1 cellular context compared by ENCODE assay signal in the genomic region with DNA sequence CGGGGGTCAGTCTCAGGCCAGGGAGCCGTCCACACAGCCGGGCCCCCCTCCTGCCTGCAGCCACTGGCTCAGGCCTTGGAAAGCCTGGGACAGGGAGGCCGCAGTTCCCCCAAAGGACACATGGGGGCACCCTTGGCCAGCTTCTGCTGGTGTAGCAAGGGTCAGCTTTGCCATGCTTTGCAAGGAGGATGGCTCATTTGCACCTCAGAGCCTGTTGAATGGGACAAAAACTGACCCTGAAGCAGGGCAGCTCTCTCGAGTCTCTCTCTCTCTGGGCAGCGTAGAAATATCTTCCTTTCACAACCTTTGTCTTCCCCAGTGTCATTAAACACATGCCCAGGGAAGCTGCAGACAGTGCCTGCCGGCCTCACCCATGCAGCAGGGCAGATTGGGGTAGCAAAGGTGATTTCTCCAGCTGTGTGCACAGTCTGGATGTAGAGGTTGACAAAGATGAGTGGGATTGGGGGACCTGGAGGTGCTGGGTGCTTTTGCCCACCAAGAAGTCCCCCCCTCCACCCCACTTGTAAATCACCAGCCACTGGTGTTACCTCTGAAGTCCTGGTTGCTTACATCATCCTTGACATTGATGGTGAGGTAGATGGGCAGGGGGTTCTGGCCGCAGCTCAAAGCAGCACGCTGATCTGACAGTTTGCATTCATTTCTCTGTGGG.
TF ChIP-seq lines count a peak whose summit lies in the region.

No MANE protein-coding gene starts in this region.

TF ChIP-seq in HepG2, 621 proteins besides CTCF, POLR2A, EP300 and RAD21 (continued from another document and continues in another):
- TF ChIP-seq, protein P1, sequence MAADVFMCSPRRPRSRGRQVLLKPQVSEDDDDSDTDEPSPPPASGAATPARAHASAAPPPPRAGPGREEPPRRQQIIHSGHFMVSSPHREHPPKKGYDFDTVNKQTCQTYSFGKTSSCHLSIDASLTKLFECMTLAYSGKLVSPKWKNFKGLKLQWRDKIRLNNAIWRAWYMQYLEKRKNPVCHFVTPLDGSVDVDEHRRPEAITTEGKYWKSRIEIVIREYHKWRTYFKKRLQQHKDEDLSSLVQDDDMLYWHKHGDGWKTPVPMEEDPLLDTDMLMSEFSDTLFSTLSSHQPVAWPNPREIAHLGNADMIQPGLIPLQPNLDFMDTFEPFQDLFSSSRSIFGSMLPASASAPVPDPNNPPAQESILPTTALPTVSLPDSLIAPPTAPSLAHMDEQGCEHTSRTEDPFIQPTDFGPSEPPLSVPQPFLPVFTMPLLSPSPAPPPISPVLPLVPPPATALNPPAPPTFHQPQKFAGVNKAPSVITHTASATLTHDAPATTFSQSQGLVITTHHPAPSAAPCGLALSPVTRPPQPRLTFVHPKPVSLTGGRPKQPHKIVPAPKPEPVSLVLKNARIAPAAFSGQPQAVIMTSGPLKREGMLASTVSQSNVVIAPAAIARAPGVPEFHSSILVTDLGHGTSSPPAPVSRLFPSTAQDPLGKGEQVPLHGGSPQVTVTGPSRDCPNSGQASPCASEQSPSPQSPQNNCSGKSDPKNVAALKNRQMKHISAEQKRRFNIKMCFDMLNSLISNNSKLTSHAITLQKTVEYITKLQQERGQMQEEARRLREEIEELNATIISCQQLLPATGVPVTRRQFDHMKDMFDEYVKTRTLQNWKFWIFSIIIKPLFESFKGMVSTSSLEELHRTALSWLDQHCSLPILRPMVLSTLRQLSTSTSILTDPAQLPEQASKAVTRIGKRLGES (CRISPR knock-in tag; IDR thresholded peaks at IDR 0.05; ENCODE audit: borderline replicate concordance), result no peak
- TF ChIP-seq KDM2A (CRISPR knock-in tag; IDR thresholded peaks at IDR 0.05; ENCODE audit: borderline replicate concordance, low read depth), result peak; percentile 57; the same call in 1 of the 2 replicates
- 0 out of 2 replicates have a peak, but pooled peaks have one; percentile 14 for TF ChIP-seq MED1 (CRISPR knock-in tag; IDR thresholded peaks at IDR 0.05)
- TF ChIP-seq, protein P2, sequence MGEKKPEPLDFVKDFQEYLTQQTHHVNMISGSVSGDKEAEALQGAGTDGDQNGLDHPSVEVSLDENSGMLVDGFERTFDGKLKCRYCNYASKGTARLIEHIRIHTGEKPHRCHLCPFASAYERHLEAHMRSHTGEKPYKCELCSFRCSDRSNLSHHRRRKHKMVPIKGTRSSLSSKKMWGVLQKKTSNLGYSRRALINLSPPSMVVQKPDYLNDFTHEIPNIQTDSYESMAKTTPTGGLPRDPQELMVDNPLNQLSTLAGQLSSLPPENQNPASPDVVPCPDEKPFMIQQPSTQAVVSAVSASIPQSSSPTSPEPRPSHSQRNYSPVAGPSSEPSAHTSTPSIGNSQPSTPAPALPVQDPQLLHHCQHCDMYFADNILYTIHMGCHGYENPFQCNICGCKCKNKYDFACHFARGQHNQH (CRISPR knock-in tag; IDR thresholded peaks at IDR 0.05), result peak; percentile 36; the same call in 1 of the 2 replicates
- peak; percentile 21; the same call in 1 of the 2 replicates for TF ChIP-seq FOSL2 (CRISPR knock-in tag; IDR thresholded peaks at IDR 0.05)
- TF ChIP-seq NKX3-1 (CRISPR knock-in tag; IDR thresholded peaks at IDR 0.05), result no peak
- no peak for TF ChIP-seq ZNF224 (CRISPR knock-in tag; IDR thresholded peaks at IDR 0.05)
- peak; percentile 51 for TF ChIP-seq XRCC5 (optimal IDR thresholded peaks at IDR 0.05; ENCODE audit: low read length)
- TF ChIP-seq, protein P3, sequence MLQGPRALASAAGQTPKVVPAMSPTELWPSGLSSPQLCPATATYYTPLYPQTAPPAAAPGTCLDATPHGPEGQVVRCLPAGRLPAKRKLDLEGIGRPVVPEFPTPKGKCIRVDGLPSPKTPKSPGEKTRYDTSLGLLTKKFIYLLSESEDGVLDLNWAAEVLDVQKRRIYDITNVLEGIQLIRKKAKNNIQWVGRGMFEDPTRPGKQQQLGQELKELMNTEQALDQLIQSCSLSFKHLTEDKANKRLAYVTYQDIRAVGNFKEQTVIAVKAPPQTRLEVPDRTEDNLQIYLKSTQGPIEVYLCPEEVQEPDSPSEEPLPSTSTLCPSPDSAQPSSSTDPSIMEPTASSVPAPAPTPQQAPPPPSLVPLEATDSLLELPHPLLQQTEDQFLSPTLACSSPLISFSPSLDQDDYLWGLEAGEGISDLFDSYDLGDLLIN (CRISPR knock-in tag; IDR thresholded peaks at IDR 0.05; ENCODE audit: borderline replicate concordance), result 0 out of 2 replicates have a peak, but pooled peaks have one; percentile 58
- TF ChIP-seq ZNF773 (CRISPR knock-in tag; IDR thresholded peaks at IDR 0.05; ENCODE audit: borderline replicate concordance), result no peak
- TF ChIP-seq, protein P4, sequence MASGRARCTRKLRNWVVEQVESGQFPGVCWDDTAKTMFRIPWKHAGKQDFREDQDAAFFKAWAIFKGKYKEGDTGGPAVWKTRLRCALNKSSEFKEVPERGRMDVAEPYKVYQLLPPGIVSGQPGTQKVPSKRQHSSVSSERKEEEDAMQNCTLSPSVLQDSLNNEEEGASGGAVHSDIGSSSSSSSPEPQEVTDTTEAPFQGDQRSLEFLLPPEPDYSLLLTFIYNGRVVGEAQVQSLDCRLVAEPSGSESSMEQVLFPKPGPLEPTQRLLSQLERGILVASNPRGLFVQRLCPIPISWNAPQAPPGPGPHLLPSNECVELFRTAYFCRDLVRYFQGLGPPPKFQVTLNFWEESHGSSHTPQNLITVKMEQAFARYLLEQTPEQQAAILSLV (CRISPR knock-in tag; IDR thresholded peaks at IDR 0.05; ENCODE audit: borderline replicate concordance), result 0 out of 2 replicates have a peak, but pooled peaks have one; percentile 25
- no peak for TF ChIP-seq ZNF678 (CRISPR knock-in tag; IDR thresholded peaks at IDR 0.05)
- no peak for TF ChIP-seq SMAD3 (CRISPR knock-in tag; IDR thresholded peaks at IDR 0.05)
- peak; percentile 74 for TF ChIP-seq SMC3 (IDR thresholded peaks at IDR 0.05; ENCODE audit: low read length)
- no peak for TF ChIP-seq ZNF598 (CRISPR knock-in tag; IDR thresholded peaks at IDR 0.05; ENCODE audit: borderline replicate concordance)
- no peak for TF ChIP-seq ZNF691 (CRISPR knock-in tag; IDR thresholded peaks at IDR 0.05; ENCODE audit: borderline replicate concordance, low read depth)
- TF ChIP-seq CBFB (CRISPR knock-in tag; IDR thresholded peaks at IDR 0.05), result no peak
- TF ChIP-seq, protein P5, sequence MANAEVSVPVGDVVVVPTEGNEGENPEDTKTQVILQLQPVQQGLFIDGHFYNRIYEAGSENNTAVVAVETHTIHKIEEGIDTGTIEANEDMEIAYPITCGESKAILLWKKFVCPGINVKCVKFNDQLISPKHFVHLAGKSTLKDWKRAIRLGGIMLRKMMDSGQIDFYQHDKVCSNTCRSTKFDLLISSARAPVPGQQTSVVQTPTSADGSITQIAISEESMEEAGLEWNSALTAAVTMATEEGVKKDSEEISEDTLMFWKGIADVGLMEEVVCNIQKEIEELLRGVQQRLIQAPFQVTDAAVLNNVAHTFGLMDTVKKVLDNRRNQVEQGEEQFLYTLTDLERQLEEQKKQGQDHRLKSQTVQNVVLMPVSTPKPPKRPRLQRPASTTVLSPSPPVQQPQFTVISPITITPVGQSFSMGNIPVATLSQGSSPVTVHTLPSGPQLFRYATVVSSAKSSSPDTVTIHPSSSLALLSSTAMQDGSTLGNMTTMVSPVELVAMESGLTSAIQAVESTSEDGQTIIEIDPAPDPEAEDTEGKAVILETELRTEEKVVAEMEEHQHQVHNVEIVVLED (CRISPR knock-in tag; IDR thresholded peaks at IDR 0.05; ENCODE audit: borderline replicate concordance), result no peak
- TF ChIP-seq ZNF550 (CRISPR knock-in tag; IDR thresholded peaks at IDR 0.05; ENCODE audit: borderline replicate concordance), result no peak
- TF ChIP-seq ZNF7 (CRISPR knock-in tag; IDR thresholded peaks at IDR 0.05), result no peak
- TF ChIP-seq PITX1 (CRISPR knock-in tag; IDR thresholded peaks at IDR 0.05), result peak; percentile 41; the same call in 1 of the 2 replicates
- TF ChIP-seq, protein P6, sequence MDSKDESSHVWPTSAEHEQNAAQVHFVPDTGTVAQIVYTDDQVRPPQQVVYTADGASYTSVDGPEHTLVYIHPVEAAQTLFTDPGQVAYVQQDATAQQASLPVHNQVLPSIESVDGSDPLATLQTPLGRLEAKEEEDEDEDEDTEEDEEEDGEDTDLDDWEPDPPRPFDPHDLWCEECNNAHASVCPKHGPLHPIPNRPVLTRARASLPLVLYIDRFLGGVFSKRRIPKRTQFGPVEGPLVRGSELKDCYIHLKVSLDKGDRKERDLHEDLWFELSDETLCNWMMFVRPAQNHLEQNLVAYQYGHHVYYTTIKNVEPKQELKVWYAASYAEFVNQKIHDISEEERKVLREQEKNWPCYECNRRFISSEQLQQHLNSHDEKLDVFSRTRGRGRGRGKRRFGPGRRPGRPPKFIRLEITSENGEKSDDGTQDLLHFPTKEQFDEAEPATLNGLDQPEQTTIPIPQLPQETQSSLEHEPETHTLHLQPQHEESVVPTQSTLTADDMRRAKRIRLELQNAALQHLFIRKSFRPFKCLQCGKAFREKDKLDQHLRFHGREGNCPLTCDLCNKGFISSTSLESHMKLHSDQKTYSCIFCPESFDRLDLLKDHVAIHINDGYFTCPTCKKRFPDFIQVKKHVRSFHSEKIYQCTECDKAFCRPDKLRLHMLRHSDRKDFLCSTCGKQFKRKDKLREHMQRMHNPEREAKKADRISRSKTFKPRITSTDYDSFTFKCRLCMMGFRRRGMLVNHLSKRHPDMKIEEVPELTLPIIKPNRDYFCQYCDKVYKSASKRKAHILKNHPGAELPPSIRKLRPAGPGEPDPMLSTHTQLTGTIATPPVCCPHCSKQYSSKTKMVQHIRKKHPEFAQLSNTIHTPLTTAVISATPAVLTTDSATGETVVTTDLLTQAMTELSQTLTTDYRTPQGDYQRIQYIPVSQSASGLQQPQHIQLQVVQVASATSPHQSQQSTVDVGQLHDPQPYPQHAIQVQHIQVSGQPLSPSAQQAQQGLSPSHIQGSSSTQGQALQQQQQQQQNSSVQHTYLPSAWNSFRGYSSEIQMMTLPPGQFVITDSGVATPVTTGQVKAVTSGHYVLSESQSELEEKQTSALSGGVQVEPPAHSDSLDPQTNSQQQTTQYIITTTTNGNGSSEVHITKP (CRISPR knock-in tag; IDR thresholded peaks at IDR 0.05; ENCODE audit: low read depth), result 0 out of 2 replicates have a peak, but pooled peaks have one; percentile 15
- TF ChIP-seq, protein P7, sequence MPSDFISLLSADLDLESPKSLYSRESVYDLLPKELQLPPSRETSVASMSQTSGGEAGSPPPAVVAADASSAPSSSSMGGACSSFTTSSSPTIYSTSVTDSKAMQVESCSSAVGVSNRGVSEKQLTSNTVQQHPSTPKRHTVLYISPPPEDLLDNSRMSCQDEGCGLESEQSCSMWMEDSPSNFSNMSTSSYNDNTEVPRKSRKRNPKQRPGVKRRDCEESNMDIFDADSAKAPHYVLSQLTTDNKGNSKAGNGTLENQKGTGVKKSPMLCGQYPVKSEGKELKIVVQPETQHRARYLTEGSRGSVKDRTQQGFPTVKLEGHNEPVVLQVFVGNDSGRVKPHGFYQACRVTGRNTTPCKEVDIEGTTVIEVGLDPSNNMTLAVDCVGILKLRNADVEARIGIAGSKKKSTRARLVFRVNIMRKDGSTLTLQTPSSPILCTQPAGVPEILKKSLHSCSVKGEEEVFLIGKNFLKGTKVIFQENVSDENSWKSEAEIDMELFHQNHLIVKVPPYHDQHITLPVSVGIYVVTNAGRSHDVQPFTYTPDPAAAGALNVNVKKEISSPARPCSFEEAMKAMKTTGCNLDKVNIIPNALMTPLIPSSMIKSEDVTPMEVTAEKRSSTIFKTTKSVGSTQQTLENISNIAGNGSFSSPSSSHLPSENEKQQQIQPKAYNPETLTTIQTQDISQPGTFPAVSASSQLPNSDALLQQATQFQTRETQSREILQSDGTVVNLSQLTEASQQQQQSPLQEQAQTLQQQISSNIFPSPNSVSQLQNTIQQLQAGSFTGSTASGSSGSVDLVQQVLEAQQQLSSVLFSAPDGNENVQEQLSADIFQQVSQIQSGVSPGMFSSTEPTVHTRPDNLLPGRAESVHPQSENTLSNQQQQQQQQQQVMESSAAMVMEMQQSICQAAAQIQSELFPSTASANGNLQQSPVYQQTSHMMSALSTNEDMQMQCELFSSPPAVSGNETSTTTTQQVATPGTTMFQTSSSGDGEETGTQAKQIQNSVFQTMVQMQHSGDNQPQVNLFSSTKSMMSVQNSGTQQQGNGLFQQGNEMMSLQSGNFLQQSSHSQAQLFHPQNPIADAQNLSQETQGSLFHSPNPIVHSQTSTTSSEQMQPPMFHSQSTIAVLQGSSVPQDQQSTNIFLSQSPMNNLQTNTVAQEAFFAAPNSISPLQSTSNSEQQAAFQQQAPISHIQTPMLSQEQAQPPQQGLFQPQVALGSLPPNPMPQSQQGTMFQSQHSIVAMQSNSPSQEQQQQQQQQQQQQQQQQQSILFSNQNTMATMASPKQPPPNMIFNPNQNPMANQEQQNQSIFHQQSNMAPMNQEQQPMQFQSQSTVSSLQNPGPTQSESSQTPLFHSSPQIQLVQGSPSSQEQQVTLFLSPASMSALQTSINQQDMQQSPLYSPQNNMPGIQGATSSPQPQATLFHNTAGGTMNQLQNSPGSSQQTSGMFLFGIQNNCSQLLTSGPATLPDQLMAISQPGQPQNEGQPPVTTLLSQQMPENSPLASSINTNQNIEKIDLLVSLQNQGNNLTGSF (CRISPR knock-in tag; IDR thresholded peaks at IDR 0.05), result no peak
- TF ChIP-seq GLI4 (CRISPR knock-in tag; IDR thresholded peaks at IDR 0.05; ENCODE audit: borderline replicate concordance), result no peak
